In genomic region chr17:64147110-64148016, GRCh38 we compare ENCODE assay signal across 1 cellular context.
TF ChIP-seq lines count a peak whose summit lies in the region.

No MANE protein-coding gene starts in this region.

TF ChIP-seq in HepG2, 621 proteins besides CTCF, POLR2A, EP300 and RAD21 (continued from another document and continues in another):
- no peak for TF ChIP-seq ZBTB40 (IDR thresholded peaks at IDR 0.05)
- TF ChIP-seq ZBTB40 (CRISPR knock-in tag; IDR thresholded peaks at IDR 0.05), result no peak
- no peak for TF ChIP-seq ZNF343 (CRISPR knock-in tag; IDR thresholded peaks at IDR 0.05)
- no peak for TF ChIP-seq ZNF556 (CRISPR knock-in tag; IDR thresholded peaks at IDR 0.05; ENCODE audit: borderline replicate concordance)
- TF ChIP-seq TSC22D2 (CRISPR knock-in tag; IDR thresholded peaks at IDR 0.05; ENCODE audit: borderline replicate concordance), result no peak
- TF ChIP-seq ZNF281 (CRISPR knock-in tag; IDR thresholded peaks at IDR 0.05; ENCODE audit: borderline replicate concordance), result no peak
- TF ChIP-seq ARHGAP35 (CRISPR knock-in tag; IDR thresholded peaks at IDR 0.05; ENCODE audit: borderline replicate concordance), result 0 out of 2 replicates have a peak, but pooled peaks have one; percentile 34
- TF ChIP-seq RAD51 (IDR thresholded peaks at IDR 0.05; ENCODE audit: borderline replicate concordance), result no peak
- TF ChIP-seq ZUFSP (CRISPR knock-in tag; IDR thresholded peaks at IDR 0.05; ENCODE audit: borderline replicate concordance), result no peak
- TF ChIP-seq ZNF660 (CRISPR knock-in tag; IDR thresholded peaks at IDR 0.05; ENCODE audit: borderline replicate concordance, low read depth), result no peak
- no peak for TF ChIP-seq GRHL1 (CRISPR knock-in tag; conservative IDR thresholded peaks at IDR 0.05)
- no peak for TF ChIP-seq HOMEZ (CRISPR knock-in tag; IDR thresholded peaks at IDR 0.05; ENCODE audit: low read depth)
- TF ChIP-seq ISL2 (CRISPR knock-in tag; IDR thresholded peaks at IDR 0.05), result peak; percentile 58; the same call in 1 of the 2 replicates
- no peak for TF ChIP-seq PRDM10 (CRISPR knock-in tag; IDR thresholded peaks at IDR 0.05; ENCODE audit: low read depth)
- TF ChIP-seq SRSF9 (IDR thresholded peaks at IDR 0.05; ENCODE audit: borderline replicate concordance, insufficient read depth, low read depth, low read length, poor library complexity, severe bottlenecking), result no peak
- TF ChIP-seq ATF3 (CRISPR knock-in tag; IDR thresholded peaks at IDR 0.05), result no peak
- TF ChIP-seq AKAP8 (CRISPR knock-in tag; IDR thresholded peaks at IDR 0.05), result peak; percentile 96
- no peak for TF ChIP-seq ZNF879 (CRISPR knock-in tag; IDR thresholded peaks at IDR 0.05)
- no peak for TF ChIP-seq ZNF678 (CRISPR knock-in tag; IDR thresholded peaks at IDR 0.05)
- TF ChIP-seq BORCS8-MEF2B (CRISPR knock-in tag; IDR thresholded peaks at IDR 0.05), result peak; percentile 63; the same call in 1 of the 2 replicates
- 0 out of 2 replicates have a peak, but pooled peaks have one; percentile 28 for TF ChIP-seq MLX (CRISPR knock-in tag; IDR thresholded peaks at IDR 0.05)
- TF ChIP-seq PRDM4 (CRISPR knock-in tag; IDR thresholded peaks at IDR 0.05; ENCODE audit: borderline replicate concordance), result no peak
- no peak for TF ChIP-seq MEIS2 (CRISPR knock-in tag; IDR thresholded peaks at IDR 0.05)
- no peak for TF ChIP-seq RELA (CRISPR knock-in tag; IDR thresholded peaks at IDR 0.05)
- TF ChIP-seq ZNF704 (CRISPR knock-in tag; IDR thresholded peaks at IDR 0.05; ENCODE audit: borderline replicate concordance), result no peak
